In the genomic region with DNA sequence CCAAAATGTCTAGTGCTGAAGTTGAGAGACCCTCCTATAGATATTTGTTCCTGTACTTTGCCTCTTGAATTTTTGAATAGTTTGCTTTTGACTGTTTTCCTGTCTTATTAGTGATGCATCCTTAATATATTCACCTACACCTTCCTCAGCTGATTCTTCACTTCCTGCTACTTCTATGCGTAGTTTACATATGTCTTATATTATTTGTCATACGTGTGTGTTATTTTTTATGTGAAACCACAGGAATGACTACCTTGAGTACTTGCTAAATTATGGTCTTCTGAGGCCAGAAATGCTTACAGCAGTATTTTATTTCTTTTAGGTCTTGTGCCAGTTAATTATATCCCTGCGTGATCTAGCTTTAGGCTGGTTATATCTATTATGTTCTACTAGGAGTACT, we compare ENCODE assay signal across 20 cellular contexts.
"Had no signal": no experiment of that assay in that cellular context is flagged by ENCODE, and none has a peak within 500 bp of the region (broad histone marks: within the 10 kb centered on the region; RNA-seq: fewer than 3 reads in every experiment).

No MANE protein-coding gene starts in this region.

- H3K27me3 Mint-ChIP-seq: activated naive CD8-positive, alpha-beta T cell; effector memory CD8-positive, alpha-beta T cell; stimulated activated memory B cell treated with anti-CD40 and anti-IgM and Interleukin-4, amounts not matched to agents 10 μg/mL and 1 μg/mL and 100 μg/mL, for 72 hours; T-helper 17 cell; type B pancreatic cell had no signal

- H3K9me3 ChIP-seq: spleen, testis had no signal

- ATAC-seq: effector memory CD8-positive, alpha-beta T cell; left lobe of liver; stimulated activated memory B cell treated with anti-CD40 and anti-IgM and Interleukin-4, amounts not matched to agents 10 μg/mL and 1 μg/mL and 100 μg/mL, for 72 hours; T-helper 17 cell had no signal

- H3K4me3 Mint-ChIP-seq: activated naive CD8-positive, alpha-beta T cell; activated T-helper 1 cell treated with anti-CD3 and anti-CD28 coated beads, Interleukin-12 subunit alpha, Interleukin-12 subunit beta, Interleukin-2, Interleukin-4 antibody, amounts not matched to agents 30 ng/mL and 10 ng/mL and 1 ng/mL, durations not matched to agents 14 hours and 24 hours and 36 hours; effector memory CD8-positive, alpha-beta T cell; nephron progenitor cell; stimulated activated memory B cell treated with anti-CD40 and anti-IgM and Interleukin-4, amounts not matched to agents 10 μg/mL and 1 μg/mL and 100 μg/mL, for 72 hours; T-helper 17 cell; type B pancreatic cell had no signal

- H3K27me3 ChIP-seq: spleen, testis had no signal

- DNase-seq: activated CD4-positive, alpha-beta T cell treated with anti-CD3 and anti-CD28 coated beads for 1 hour; activated T-cell treated with anti-CD3 and anti-CD28 coated beads for 4 hours; amniotic stem cell; effector memory CD8-positive, alpha-beta T cell; hypothalamus; kidney; midbrain; nephron progenitor cell; nucleus accumbens; retina; spleen; stimulated activated CD4-positive, alpha-beta T cell treated with anti-CD3 and anti-CD28 coated beads, Interleukin-4, amount 100 ng/mL, for 4 hours; T-helper 17 cell; testis had no signal

- H3K4me3 ChIP-seq: spleen, testis had no signal

- H3K27ac ChIP-seq: spleen, testis, VCaP had no signal

- H3K9me3 Mint-ChIP-seq: activated T-helper 1 cell treated with anti-CD3 and anti-CD28 coated beads, Interleukin-12 subunit alpha, Interleukin-12 subunit beta, Interleukin-2, Interleukin-4 antibody, amounts not matched to agents 30 ng/mL and 10 ng/mL and 1 ng/mL, durations not matched to agents 14 hours and 24 hours and 36 hours; effector memory CD8-positive, alpha-beta T cell; nephron progenitor cell; stimulated activated memory B cell treated with anti-CD40 and anti-IgM and Interleukin-4, amounts not matched to agents 10 μg/mL and 1 μg/mL and 100 μg/mL, for 72 hours; type B pancreatic cell had no signal

- H3K27ac Mint-ChIP-seq: activated naive CD8-positive, alpha-beta T cell; activated T-helper 1 cell treated with anti-CD3 and anti-CD28 coated beads, Interleukin-12 subunit alpha, Interleukin-12 subunit beta, Interleukin-2, Interleukin-4 antibody, amounts not matched to agents 30 ng/mL and 10 ng/mL and 1 ng/mL, durations not matched to agents 14 hours and 24 hours and 36 hours; effector memory CD8-positive, alpha-beta T cell; nephron progenitor cell; stimulated activated memory B cell treated with anti-CD40 and anti-IgM and Interleukin-4, amounts not matched to agents 10 μg/mL and 1 μg/mL and 100 μg/mL, for 72 hours; T-helper 17 cell; type B pancreatic cell had no signal
